2 cellular contexts compared by ENCODE assay signal in the genomic region with DNA sequence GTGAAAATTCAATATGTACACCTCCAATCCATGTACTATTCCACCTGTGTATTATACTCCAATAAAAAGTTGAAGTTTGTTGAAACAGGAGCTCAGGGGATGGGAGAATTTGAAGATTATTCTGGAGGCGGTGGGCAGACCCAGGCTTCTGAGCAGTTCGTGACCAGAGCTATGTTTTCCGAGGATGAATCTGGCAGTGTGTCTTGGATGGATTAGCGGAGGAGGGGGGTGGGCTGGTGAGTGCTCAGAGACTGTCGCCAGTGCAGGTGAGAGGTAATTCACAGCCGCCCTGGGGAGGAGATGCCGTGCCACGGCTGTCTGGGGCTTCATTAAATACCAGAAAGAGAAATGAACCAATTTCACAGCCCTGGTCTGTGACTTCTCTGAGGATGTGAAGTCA.
TF ChIP-seq lines count a peak whose summit lies in the region.

No MANE protein-coding gene starts in this region.

TF ChIP-seq in SK-N-SH, 30 proteins besides CTCF, POLR2A, EP300 and RAD21 (continued from another document):
- TF ChIP-seq, protein P1, sequence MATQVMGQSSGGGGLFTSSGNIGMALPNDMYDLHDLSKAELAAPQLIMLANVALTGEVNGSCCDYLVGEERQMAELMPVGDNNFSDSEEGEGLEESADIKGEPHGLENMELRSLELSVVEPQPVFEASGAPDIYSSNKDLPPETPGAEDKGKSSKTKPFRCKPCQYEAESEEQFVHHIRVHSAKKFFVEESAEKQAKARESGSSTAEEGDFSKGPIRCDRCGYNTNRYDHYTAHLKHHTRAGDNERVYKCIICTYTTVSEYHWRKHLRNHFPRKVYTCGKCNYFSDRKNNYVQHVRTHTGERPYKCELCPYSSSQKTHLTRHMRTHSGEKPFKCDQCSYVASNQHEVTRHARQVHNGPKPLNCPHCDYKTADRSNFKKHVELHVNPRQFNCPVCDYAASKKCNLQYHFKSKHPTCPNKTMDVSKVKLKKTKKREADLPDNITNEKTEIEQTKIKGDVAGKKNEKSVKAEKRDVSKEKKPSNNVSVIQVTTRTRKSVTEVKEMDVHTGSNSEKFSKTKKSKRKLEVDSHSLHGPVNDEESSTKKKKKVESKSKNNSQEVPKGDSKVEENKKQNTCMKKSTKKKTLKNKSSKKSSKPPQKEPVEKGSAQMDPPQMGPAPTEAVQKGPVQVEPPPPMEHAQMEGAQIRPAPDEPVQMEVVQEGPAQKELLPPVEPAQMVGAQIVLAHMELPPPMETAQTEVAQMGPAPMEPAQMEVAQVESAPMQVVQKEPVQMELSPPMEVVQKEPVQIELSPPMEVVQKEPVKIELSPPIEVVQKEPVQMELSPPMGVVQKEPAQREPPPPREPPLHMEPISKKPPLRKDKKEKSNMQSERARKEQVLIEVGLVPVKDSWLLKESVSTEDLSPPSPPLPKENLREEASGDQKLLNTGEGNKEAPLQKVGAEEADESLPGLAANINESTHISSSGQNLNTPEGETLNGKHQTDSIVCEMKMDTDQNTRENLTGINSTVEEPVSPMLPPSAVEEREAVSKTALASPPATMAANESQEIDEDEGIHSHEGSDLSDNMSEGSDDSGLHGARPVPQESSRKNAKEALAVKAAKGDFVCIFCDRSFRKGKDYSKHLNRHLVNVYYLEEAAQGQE (IDR thresholded peaks at IDR 0.05; ENCODE audit: low read depth, low read length): no peak
- TF ChIP-seq, protein P2, sequence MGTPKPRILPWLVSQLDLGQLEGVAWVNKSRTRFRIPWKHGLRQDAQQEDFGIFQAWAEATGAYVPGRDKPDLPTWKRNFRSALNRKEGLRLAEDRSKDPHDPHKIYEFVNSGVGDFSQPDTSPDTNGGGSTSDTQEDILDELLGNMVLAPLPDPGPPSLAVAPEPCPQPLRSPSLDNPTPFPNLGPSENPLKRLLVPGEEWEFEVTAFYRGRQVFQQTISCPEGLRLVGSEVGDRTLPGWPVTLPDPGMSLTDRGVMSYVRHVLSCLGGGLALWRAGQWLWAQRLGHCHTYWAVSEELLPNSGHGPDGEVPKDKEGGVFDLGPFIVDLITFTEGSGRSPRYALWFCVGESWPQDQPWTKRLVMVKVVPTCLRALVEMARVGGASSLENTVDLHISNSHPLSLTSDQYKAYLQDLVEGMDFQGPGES (IDR thresholded peaks at IDR 0.05; ENCODE audit: low read depth, low read length): no peak
- no peak for TF ChIP-seq USF1 (IDR thresholded peaks at IDR 0.05; ENCODE audit: borderline replicate concordance, low read depth)

TF ChIP-seq in SK-N-SH treated with all-trans-retinoic acid at 6 μM for 48 hours, 23 proteins besides CTCF, POLR2A, EP300 and RAD21 (continued from another document):
- TF ChIP-seq CSRNP3 (CRISPR knock-in tag; IDR thresholded peaks at IDR 0.05) (no peak), ZNF565 (CRISPR knock-in tag; conservative IDR thresholded peaks at IDR 0.05; ENCODE audit: low read depth) (no peak), POU6F1 (CRISPR knock-in tag; IDR thresholded peaks at IDR 0.05; ENCODE audit: borderline replicate concordance, low read depth) (no peak), ZC3H10 (CRISPR knock-in tag; IDR thresholded peaks at IDR 0.05) (no peak), GLIS3 (CRISPR knock-in tag; IDR thresholded peaks at IDR 0.05) (no peak), ZFP3 (CRISPR knock-in tag; IDR thresholded peaks at IDR 0.05) (no peak), RARB (CRISPR knock-in tag; IDR thresholded peaks at IDR 0.05) (no peak), PPARA (CRISPR knock-in tag; IDR thresholded peaks at IDR 0.05; ENCODE audit: borderline replicate concordance) (no peak), ISL1 (CRISPR knock-in tag; IDR thresholded peaks at IDR 0.05) (no peak), TOX (CRISPR knock-in tag; IDR thresholded peaks at IDR 0.05; ENCODE audit: borderline replicate concordance) (no peak)
- TF ChIP-seq, protein P3, sequence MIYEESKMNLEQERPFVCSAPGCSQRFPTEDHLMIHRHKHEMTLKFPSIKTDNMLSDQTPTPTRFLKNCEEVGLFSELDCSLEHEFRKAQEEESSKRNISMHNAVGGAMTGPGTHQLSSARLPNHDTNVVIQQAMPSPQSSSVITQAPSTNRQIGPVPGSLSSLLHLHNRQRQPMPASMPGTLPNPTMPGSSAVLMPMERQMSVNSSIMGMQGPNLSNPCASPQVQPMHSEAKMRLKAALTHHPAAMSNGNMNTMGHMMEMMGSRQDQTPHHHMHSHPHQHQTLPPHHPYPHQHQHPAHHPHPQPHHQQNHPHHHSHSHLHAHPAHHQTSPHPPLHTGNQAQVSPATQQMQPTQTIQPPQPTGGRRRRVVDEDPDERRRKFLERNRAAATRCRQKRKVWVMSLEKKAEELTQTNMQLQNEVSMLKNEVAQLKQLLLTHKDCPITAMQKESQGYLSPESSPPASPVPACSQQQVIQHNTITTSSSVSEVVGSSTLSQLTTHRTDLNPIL (CRISPR knock-in tag; IDR thresholded peaks at IDR 0.05; ENCODE audit: low read depth): no peak
- TF ChIP-seq, protein P4, sequence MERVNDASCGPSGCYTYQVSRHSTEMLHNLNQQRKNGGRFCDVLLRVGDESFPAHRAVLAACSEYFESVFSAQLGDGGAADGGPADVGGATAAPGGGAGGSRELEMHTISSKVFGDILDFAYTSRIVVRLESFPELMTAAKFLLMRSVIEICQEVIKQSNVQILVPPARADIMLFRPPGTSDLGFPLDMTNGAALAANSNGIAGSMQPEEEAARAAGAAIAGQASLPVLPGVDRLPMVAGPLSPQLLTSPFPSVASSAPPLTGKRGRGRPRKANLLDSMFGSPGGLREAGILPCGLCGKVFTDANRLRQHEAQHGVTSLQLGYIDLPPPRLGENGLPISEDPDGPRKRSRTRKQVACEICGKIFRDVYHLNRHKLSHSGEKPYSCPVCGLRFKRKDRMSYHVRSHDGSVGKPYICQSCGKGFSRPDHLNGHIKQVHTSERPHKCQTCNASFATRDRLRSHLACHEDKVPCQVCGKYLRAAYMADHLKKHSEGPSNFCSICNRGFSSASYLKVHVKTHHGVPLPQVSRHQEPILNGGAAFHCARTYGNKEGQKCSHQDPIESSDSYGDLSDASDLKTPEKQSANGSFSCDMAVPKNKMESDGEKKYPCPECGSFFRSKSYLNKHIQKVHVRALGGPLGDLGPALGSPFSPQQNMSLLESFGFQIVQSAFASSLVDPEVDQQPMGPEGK (CRISPR knock-in tag; IDR thresholded peaks at IDR 0.05; ENCODE audit: borderline replicate concordance): no peak
